8 cellular contexts compared by ENCODE assay signal in the genomic region with DNA sequence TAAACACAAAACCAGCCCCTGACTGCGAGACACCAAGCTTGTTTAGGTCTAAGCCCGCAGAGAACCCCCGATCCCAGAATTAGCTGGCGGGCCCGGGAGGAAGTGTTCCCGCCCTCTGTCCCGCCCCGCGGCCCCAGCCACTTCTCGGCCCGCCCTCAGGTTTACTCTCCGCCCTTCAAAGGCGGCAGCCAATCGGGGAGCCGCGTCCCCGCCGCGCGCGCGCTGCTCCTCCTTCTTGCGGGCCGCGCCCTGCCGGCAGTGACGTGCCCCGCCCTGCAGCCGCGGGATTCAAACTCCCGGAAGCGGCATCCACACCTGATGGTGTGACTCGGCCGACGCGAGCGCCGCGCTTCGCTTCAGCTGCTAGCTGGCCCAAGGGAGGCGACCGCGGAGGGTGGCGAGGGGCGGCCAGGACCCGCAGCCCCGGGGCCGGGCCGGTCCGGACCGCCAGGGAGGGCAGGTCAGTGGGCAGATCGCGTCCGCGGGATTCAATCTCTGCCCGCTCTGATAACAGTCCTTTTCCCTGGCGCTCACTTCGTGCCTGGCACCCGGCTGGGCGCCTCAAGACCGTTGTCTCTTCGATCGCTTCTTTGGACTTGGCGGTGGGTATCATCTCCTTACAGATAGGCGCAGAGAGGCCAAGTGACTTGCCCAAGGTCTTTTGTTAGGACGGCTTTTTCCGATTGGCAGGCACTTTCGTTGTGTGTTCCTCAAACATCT. TPM values are rescaled to one million over a fixed set of nuclear protein-coding genes. Genes with fewer than 3 reads are reported as not detected.
DNase-seq lines count a peak whose midpoint lies in the region; ATAC-seq and TF ChIP-seq lines count a peak whose summit lies in the region.

Gene CEP55 (plus strand): TSS at position 291 of the 720 bp plus-strand sequence. CDS start 3,440 bp downstream, outside the sequence.

- TF ChIP-seq CTCF in AG04449 (IDR thresholded peaks at IDR 0.05; ENCODE audit: insufficient read depth, low read length, missing control alignments), result no peak
- TF ChIP-seq CTCF in VCaP (conservative IDR thresholded peaks at IDR 0.05), result no peak
- no peak for TF ChIP-seq CTCF in mammary epithelial cell (conservative IDR thresholded peaks at IDR 0.05 in 1 of 2, IDR thresholded peaks at IDR 0.05 in 1 of 2; ENCODE audit: extremely low read depth in 1 of 2, insufficient read depth in 1 of 2, low read depth in 1 of 2, low read length in 2 of 2)

- H3K79me2 ChIP-seq in mammary epithelial cell (ENCODE audit: insufficient read depth, low read length), result peaks cover 46% of the 10 kb centered on the region

- no peaks in the 10 kb centered on the region for H3K36me3 ChIP-seq in mammary epithelial cell (ENCODE audit: insufficient read depth, low read length)

- H3K27me3 ChIP-seq in mammary epithelial cell (ENCODE audit: insufficient read depth, low read length), result no peaks in the 10 kb centered on the region

- DNase-seq in AG04449 (ENCODE audit: low read depth, low spot score), result no peak
- DNase-seq in NCI-H2227 (lab: John Stamatoyannopoulos, UW; ENCODE audit: unreplicated experiment), result peak; percentile 93
- peak; percentile 95 for DNase-seq in mammary epithelial cell
- DNase-seq in iPS-NIHi7 (ENCODE audit: extremely low spot score), result peak; percentile 97
- peak; percentile 79 for DNase-seq in smooth muscle cell of the brain vasculature (ENCODE audit: low read depth, low spot score)

- intact Hi-C loops in mammary epithelial cell (cut with micrococcal nuclease), result loop anchor here (5.0 kb wide), 1 partner anchor 119 kb away; no protein-coding TSS in a partner anchor

- no peaks in the 10 kb centered on the region for H3K9me3 ChIP-seq in mammary epithelial cell (replicated peaks; ENCODE audit: insufficient read depth, low read length)

- POLR2A ChIA-PET in AG04449 (lab: Yijun Ruan, JAX), result interaction anchor here (0.6 to 1.6 kb wide), 5 partner anchors 14 to 419 kb away, joined by 3 to 9 read pairs (median 3); partner anchors contain the start of gene MYOF

- no peaks in the 10 kb centered on the region for H4K20me1 ChIP-seq in mammary epithelial cell (ENCODE audit: insufficient read depth, low read length)

- BruUV-seq in mammary epithelial cell (replicated peaks; lab: Mats Ljungman, UMichigan), result TSS peak; percentile 51

- peak within 1 kb of the TSS; percentile 93 for H2AFZ ChIP-seq in mammary epithelial cell (ENCODE audit: low read depth, low read length)

- peak within 1 kb of the TSS; percentile 89 for H3K9ac ChIP-seq in mammary epithelial cell (ENCODE audit: insufficient read depth, low read length)

- ATAC-seq in GM18907 (IDR thresholded peaks at IDR 0.05; ENCODE audit: unreplicated experiment) (peak; percentile 99), HG03139 (IDR thresholded peaks at IDR 0.05; ENCODE audit: unreplicated experiment) (peak; percentile 97)

- in situ Hi-C loops in mammary epithelial cell (cut with MboI; ENCODE audit: low sequenced_read_pairs in 2 of 2), result loop anchor here in 1 of 2 donors (25.0 kb wide), 2 partner anchors 409 to 609 kb away; no protein-coding TSS in a partner anchor

- 2% methylated on average over 22 of the region's 68 CpGs for WGBS in mammary epithelial cell (ENCODE audit: low coverage, missing lambda C conversion rate)

- dilution Hi-C loops in mammary epithelial cell (cut with HindIII; ENCODE audit: low sequenced_read_pairs), result no loop called here

- H3K27ac ChIP-seq in VCaP (peak within 1 kb of the TSS; percentile 40; the same call in 1 of the 2 replicates), mammary epithelial cell (ENCODE audit: insufficient read depth, low read depth, low read length) (peak within 1 kb of the TSS; percentile 75)

- H3K4me3 ChIP-seq in AG04449 (ENCODE audit: low read depth, low read length) (peak within 1 kb of the TSS; percentile 76), mammary epithelial cell (replicated peaks in 1 of 3; ENCODE audit: insufficient read depth in 1 of 3, low read depth in 2 of 3, low read length in 3 of 3) (peak within 1 kb of the TSS; percentile 75 to 83 (median 83))

- H3K4me2 ChIP-seq in mammary epithelial cell (ENCODE audit: insufficient read depth, low read depth, low read length), result peak within 1 kb of the TSS; percentile 97

- peaks cover 12% of the 10 kb centered on the region for H3K4me1 ChIP-seq in mammary epithelial cell (ENCODE audit: insufficient read depth, low read length)

- CTCF ChIA-PET in AG04449 (lab: Yijun Ruan, JAX), result interaction anchor here (0.7 to 1.6 kb wide), 8 partner anchors 8 to 417 kb away, joined by 3 to 6 read pairs (median 3); no protein-coding TSS in a partner anchor
- CTCF ChIA-PET in mammary epithelial cell (lab: Charles Lee; ENCODE audit: low non-redundant PET), result no interaction called here

RNA-seq across cellular contexts. Expression of gene CEP55, which starts in this region (rescaled TPM):
- total RNA-seq in mammary epithelial cell, result 10 to 100 TPM in 1 of 2 donors, 1 to 10 TPM in 1; 1.2 to 35.4 TPM
- 26.8 TPM for polyA plus RNA-seq in mammary epithelial cell
- 18.2 TPM for polyA minus RNA-seq in mammary epithelial cell
